In the genomic region with DNA sequence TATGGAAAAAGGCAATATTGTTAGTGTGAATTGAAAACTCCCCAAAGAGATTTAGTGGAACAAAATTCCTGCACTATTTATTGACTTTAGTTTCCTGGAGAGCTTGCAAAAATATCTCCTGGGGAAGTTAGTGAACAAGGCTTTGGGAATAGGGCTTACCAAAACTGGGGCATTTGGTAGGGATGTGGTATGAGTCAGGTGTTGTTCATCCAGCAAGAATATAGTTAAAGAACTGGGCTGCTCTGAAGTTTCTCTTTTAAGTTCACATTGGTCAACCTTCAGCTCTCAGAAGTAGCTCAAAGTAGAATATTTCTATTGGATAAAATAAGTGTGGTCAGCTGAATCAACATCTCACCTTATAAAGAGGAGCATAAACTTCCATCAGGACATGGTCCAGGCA, we compare ENCODE assay signal across 19 cellular contexts.
"Had no signal": no experiment of that assay in that cellular context is flagged by ENCODE, and none has a peak within 500 bp of the region (broad histone marks: within the 10 kb centered on the region; RNA-seq: fewer than 3 reads in every experiment).

No MANE protein-coding gene starts in this region.

- H3K4me3 Mint-ChIP-seq: activated naive CD8-positive, alpha-beta T cell; activated T-cell treated with anti-CD3 and anti-CD28 coated beads, Interleukin-2, amount 50 U/mL, for 4 hours; memory B cell; natural killer cell treated with Interleukin-12 subunit alpha and Interleukin-12 subunit beta and Interleukin-15 and Interleukin-18, amount 100 ng/mL, for 72 hours had no signal

- ATAC-seq: activated CD4-positive, CD25-positive, alpha-beta regulatory T cell treated with anti-CD3 and anti-CD28 coated beads, Interleukin-2, amount 50 U/mL, for 24 hours; activated T-cell treated with anti-CD3 and anti-CD28 coated beads, Interleukin-2, amount 50 U/mL, for 4 hours; natural killer cell treated with Interleukin-12 subunit alpha and Interleukin-12 subunit beta and Interleukin-15 and Interleukin-18, amount 100 ng/mL, for 72 hours; stimulated activated naive CD8-positive, alpha-beta T cell treated with anti-CD3 and anti-CD28 coated beads, Interleukin-15, Interleukin-2, amounts not matched to agents 100 U/mL and 50 U/mL, for 24 hours had no signal

- H3K36me3 ChIP-seq: ascending aorta, left lung, upper lobe of right lung had no signal

- DNase-seq: activated CD4-positive, alpha-beta T cell treated with anti-CD3 and anti-CD28 coated beads, Interleukin-2, amount 50 U/mL, for 4 hours; activated effector memory CD4-positive, alpha-beta T cell treated with anti-CD3 and anti-CD28 coated beads, Interleukin-2, amount 50 U/mL, for 16 hours; activated T-cell treated with anti-CD3 and anti-CD28 coated beads, Interleukin-2, amount 50 U/mL, for 4 hours; central memory CD4-positive, alpha-beta T cell; effector CD8-positive, alpha-beta T cell; glutamatergic neuron; left lung; occipital lobe; stimulated activated CD4-positive, alpha-beta T cell treated with anti-CD3 and anti-CD28 coated beads, Interleukin-2, amount 100 ng/mL, for 48 hours; stimulated activated naive CD8-positive, alpha-beta T cell treated with anti-CD3 and anti-CD28 coated beads, Interleukin-15, Interleukin-2, amounts not matched to agents 100 U/mL and 50 U/mL, for 24 hours; T-helper 2 cell; upper lobe of right lung had no signal

- H3K27ac Mint-ChIP-seq: activated naive CD8-positive, alpha-beta T cell; memory B cell; natural killer cell treated with Interleukin-12 subunit alpha and Interleukin-12 subunit beta and Interleukin-15 and Interleukin-18, amount 100 ng/mL, for 72 hours had no signal

- H3K9me3 ChIP-seq: ascending aorta, upper lobe of right lung had no signal

- H3K27ac ChIP-seq: ascending aorta, coronary artery, left lung, upper lobe of right lung had no signal

- H3K4me1 Mint-ChIP-seq: memory B cell had no signal

- FAIRE-seq: islet of Langerhans had no signal

- H3K36me3 Mint-ChIP-seq: activated naive CD8-positive, alpha-beta T cell; memory B cell; natural killer cell treated with Interleukin-12 subunit alpha and Interleukin-12 subunit beta and Interleukin-15 and Interleukin-18, amount 100 ng/mL, for 72 hours had no signal

- H3K27me3 ChIP-seq: ascending aorta, left lung, upper lobe of right lung had no signal

- H3K4me3 ChIP-seq: ascending aorta, coronary artery, left lung, upper lobe of right lung had no signal

- H3K27me3 Mint-ChIP-seq: natural killer cell treated with Interleukin-12 subunit alpha and Interleukin-12 subunit beta and Interleukin-15 and Interleukin-18, amount 100 ng/mL, for 72 hours had no signal

- H3K4me1 ChIP-seq: ascending aorta, left lung, upper lobe of right lung had no signal
